In the genomic region with DNA sequence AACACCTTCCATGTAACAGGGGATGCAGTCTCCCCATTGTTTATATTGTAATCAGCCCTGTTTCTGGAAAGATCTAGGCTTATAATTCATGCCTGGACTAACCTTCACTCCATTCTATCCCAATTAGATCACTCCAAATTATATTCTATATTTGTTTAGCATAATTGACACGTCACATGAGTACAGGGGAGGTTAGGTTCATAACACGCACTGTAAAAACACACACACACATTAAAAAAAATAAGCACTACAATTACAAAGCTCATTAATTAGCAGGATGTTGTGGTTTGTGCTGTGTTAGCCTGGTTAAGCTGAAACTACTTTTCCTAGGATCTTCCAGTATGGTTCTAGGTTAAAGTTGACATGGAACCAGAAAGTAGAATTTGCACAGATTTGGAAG, we compare ENCODE assay signal across 19 cellular contexts.
DNase-seq lines count a peak whose midpoint lies in the region; ATAC-seq, FAIRE-seq and TF ChIP-seq lines count a peak whose summit lies in the region.
"Had no signal": no experiment of that assay in that cellular context is flagged by ENCODE, and none has a peak within 500 bp of the region (broad histone marks: within the 10 kb centered on the region; RNA-seq: fewer than 3 reads in every experiment).

No MANE protein-coding gene starts in this region.

- H4K91ac ChIP-seq in trophoblast cell (ENCODE audit: low read depth, low read length) = no peak overlapping the region

- H2AFZ ChIP-seq in DND-41 (ENCODE audit: low read depth, low read length) = no peak overlapping the region
- H2AFZ ChIP-seq in trophoblast cell (ENCODE audit: insufficient read depth, low read length, poor library complexity) = no peak overlapping the region

- H3K27ac Mint-ChIP-seq in endothelial cell (ENCODE audit: unreplicated experiment) = peak overlapping the region; percentile 80
- no peak overlapping the region for H3K27ac Mint-ChIP-seq in mesothelial cell of epicardium
- H3K27ac Mint-ChIP-seq: CD4-positive, alpha-beta T cell; HFFc6 had no signal

- H3K27ac ChIP-seq in A549 (no peak overlapping the region), DND-41 (ENCODE audit: low read length) (no peak overlapping the region), trophoblast cell (ENCODE audit: low read depth, low read length) (no peak overlapping the region), aorta (ENCODE audit: low read depth in 1 of 2, low read length in 2 of 2) (no peak overlapping the region)

- H4K12ac ChIP-seq in trophoblast cell (ENCODE audit: low read depth, low read length) = no peak overlapping the region

- peaks cover 18% of the 10 kb centered on the region for H3K4me1 Mint-ChIP-seq in endothelial cell (ENCODE audit: unreplicated experiment)
- H3K4me1 Mint-ChIP-seq in mesothelial cell of epicardium = peaks cover 11% of the 10 kb centered on the region

- TF ChIP-seq EP300 in A549 (IDR thresholded peaks at IDR 0.05) = no peak

- H3K4me1 ChIP-seq in A549 (no peaks in the 10 kb centered on the region), DND-41 (ENCODE audit: insufficient read depth, low read length) (peaks cover 5% of the 10 kb centered on the region), trophoblast cell (ENCODE audit: control insufficient read depth in 1 of 2, insufficient read depth in 2 of 2, low read length in 2 of 2) (no peaks in the 10 kb centered on the region), aorta (ENCODE audit: control insufficient read depth in 1 of 2, insufficient read depth in 2 of 2, low read length in 2 of 2) (no peaks in the 10 kb centered on the region)

- peak; percentile 13 for FAIRE-seq in A549 (lab: Jason Lieb, UNC)
- FAIRE-seq: GM19239 had no signal

- H3K36me3 ChIP-seq in DND-41 (ENCODE audit: insufficient read depth, low read length) = no peaks in the 10 kb centered on the region
- no peaks in the 10 kb centered on the region for H3K36me3 ChIP-seq in trophoblast cell (ENCODE audit: control insufficient read depth in 1 of 2, insufficient read depth in 2 of 2, low read length in 2 of 2)
- H3K36me3 ChIP-seq in aorta (ENCODE audit: control insufficient read depth in 1 of 2, insufficient read depth in 2 of 2, low read length in 1 of 2) = no peaks in the 10 kb centered on the region

- H3K36me3 Mint-ChIP-seq in endothelial cell (ENCODE audit: low read depth, unreplicated experiment) (no peaks in the 10 kb centered on the region), mesothelial cell of epicardium (peaks cover 3% of the 10 kb centered on the region)

- intact Hi-C loops in aorta (cut with DNase I) = no loop called here

- H3K9me3 Mint-ChIP-seq in endothelial cell (ENCODE audit: unreplicated experiment) = no peaks in the 10 kb centered on the region
- H3K9me3 Mint-ChIP-seq in mesothelial cell of epicardium = peaks cover 7% of the 10 kb centered on the region
- H3K9me3 Mint-ChIP-seq: CD4-positive, alpha-beta T cell; HFFc6 had no signal

- H3K4me3 ChIP-seq in A549 (no peak overlapping the region), DND-41 (ENCODE audit: low read depth in 1 of 2, low read length in 2 of 2) (no peak overlapping the region), trophoblast cell (ENCODE audit: low read depth, low read length) (no peak overlapping the region), aorta (ENCODE audit: low read length in 2 of 2) (no peak overlapping the region)

- CTCF ChIA-PET in A549 (lab: Yijun Ruan, JAX) = no interaction called here

- H3K79me2 ChIP-seq in DND-41 (ENCODE audit: insufficient read depth, low read length) (peaks cover 67% of the 10 kb centered on the region), trophoblast cell (ENCODE audit: control insufficient read depth, insufficient read depth, low read length, poor library complexity) (no peaks in the 10 kb centered on the region)

- no peak overlapping the region for H2BK120ac ChIP-seq in trophoblast cell (ENCODE audit: insufficient read depth, low read length, poor library complexity)

- H3K14ac ChIP-seq in trophoblast cell (ENCODE audit: low read length) = no peak overlapping the region

- H2AK5ac ChIP-seq in trophoblast cell (ENCODE audit: low read length) = no peak overlapping the region

- H3K9ac ChIP-seq in DND-41 (ENCODE audit: low read depth, low read length) (no peak overlapping the region), trophoblast cell (ENCODE audit: low read length) (no peak overlapping the region)

- no peak overlapping the region for H3K18ac ChIP-seq in trophoblast cell (ENCODE audit: low read length)

- POLR2A ChIA-PET in A549 (lab: Yijun Ruan, JAX) = no interaction called here

- H3K27me3 ChIP-seq in DND-41 (ENCODE audit: insufficient read depth, low read length, poor library complexity) = no peaks in the 10 kb centered on the region
- no peaks in the 10 kb centered on the region for H3K27me3 ChIP-seq in trophoblast cell (ENCODE audit: insufficient read depth, low read length)
- no peaks in the 10 kb centered on the region for H3K27me3 ChIP-seq in aorta (ENCODE audit: control insufficient read depth in 1 of 2, insufficient read depth in 2 of 2, low read length in 1 of 2)

- DNase-seq in A549 (ENCODE audit: low read depth in 1 of 2, low spot score in 1 of 2) (no peak), DND-41 (no peak), M059J (ENCODE audit: low read depth) (peak; percentile 4), endothelial cell (ENCODE audit: low spot score) (no peak), trophoblast cell (no peak), aorta (no peak), mesothelial cell of epicardium (ENCODE audit: low spot score in 2 of 2, unreplicated experiment in 2 of 2) (no peak)
- DNase-seq: CD4-positive, alpha-beta T cell; HFFc6; Kasumi-1; MM.1S; NCI-H1048; NCI-H1417 treated with DMSO at 0.1 percent for 48 hours; NCI-H1930; NCI-H226; NCI-H510A treated with DMSO at 0.1 percent for 48 hours had no signal

- no peak overlapping the region for H3K23ac ChIP-seq in trophoblast cell (ENCODE audit: low read length)

- no peaks in the 10 kb centered on the region for H3K79me1 ChIP-seq in trophoblast cell (ENCODE audit: low read length)

- no peak overlapping the region for H4K8ac ChIP-seq in trophoblast cell (ENCODE audit: low read depth, low read length)

- peaks cover 6% of the 10 kb centered on the region; the same call in 1 of the 2 replicates for H4K20me1 ChIP-seq in DND-41 (ENCODE audit: insufficient read depth, low read length)

- H3K9me3 ChIP-seq in A549 = no peaks in the 10 kb centered on the region
- H3K9me3 ChIP-seq in DND-41 (ENCODE audit: insufficient read depth, low read length, severe bottlenecking) = no peaks in the 10 kb centered on the region
- no peaks in the 10 kb centered on the region for H3K9me3 ChIP-seq in trophoblast cell (ENCODE audit: insufficient read depth, low read depth, low read length)
- no peaks in the 10 kb centered on the region for H3K9me3 ChIP-seq in aorta (ENCODE audit: control insufficient read depth, low read length)

- no peak overlapping the region for H3K4me3 Mint-ChIP-seq in endothelial cell (ENCODE audit: unreplicated experiment)
- no peak overlapping the region for H3K4me3 Mint-ChIP-seq in mesothelial cell of epicardium
- H3K4me3 Mint-ChIP-seq: CD4-positive, alpha-beta T cell; HFFc6 had no signal

- TF ChIP-seq RAD21 in A549 (conservative IDR thresholded peaks at IDR 0.05 in 1 of 2, IDR thresholded peaks at IDR 0.05 in 1 of 2) = no peak

- no peak overlapping the region for H2BK5ac ChIP-seq in trophoblast cell (ENCODE audit: low read depth, low read length, poor library complexity)

- 97% methylated on average over 2 of the region's 2 CpGs for WGBS in A549 (ENCODE audit: missing lambda C conversion rate)
- no CpG with 5 or more reads among the region's 2 CpGs for WGBS in trophoblast cell (ENCODE audit: extremely low coverage, insufficient coverage, insufficient read length)
- WGBS in aorta, 2 donors = 82 to 89% methylated on average over 2 of the region's 2 CpGs

- no peak for ATAC-seq in A549
- peak; percentile 35; the same call in 2 of the 3 replicates for ATAC-seq in DND-41 (ENCODE audit: insufficient read depth, low read depth)
- no peak for ATAC-seq in aorta (ENCODE audit: low FRiP score)
- ATAC-seq in GM18870 (IDR thresholded peaks at IDR 0.05; ENCODE audit: unreplicated experiment) = no peak
- ATAC-seq: Right ventricle myocardium inferior had no signal

- TF ChIP-seq CTCF in A549 (IDR thresholded peaks at IDR 0.05) = no peak
- TF ChIP-seq CTCF in DND-41 (IDR thresholded peaks at IDR 0.05; ENCODE audit: borderline replicate concordance, extremely low read depth, low read length, poor library complexity, severe bottlenecking) = no peak
- no peak for TF ChIP-seq CTCF in endothelial cell (IDR thresholded peaks at IDR 0.05; ENCODE audit: unreplicated experiment)
- TF ChIP-seq CTCF in mesothelial cell of epicardium (IDR thresholded peaks at IDR 0.05; ENCODE audit: unreplicated experiment) = no peak

- TF ChIP-seq POLR2A in A549 (IDR thresholded peaks at IDR 0.05; ENCODE audit: low read length) = no peak

- H2BK12ac ChIP-seq in trophoblast cell (ENCODE audit: low read length) = no peak overlapping the region

- no peak overlapping the region for H3K4ac ChIP-seq in trophoblast cell (ENCODE audit: low read depth, low read length)

- H3K27me3 Mint-ChIP-seq in endothelial cell (ENCODE audit: unreplicated experiment) (no peaks in the 10 kb centered on the region), mesothelial cell of epicardium (ENCODE audit: low read depth) (no peaks in the 10 kb centered on the region)
- H3K27me3 Mint-ChIP-seq: CD4-positive, alpha-beta T cell had no signal

- H3K4me2 ChIP-seq in A549 (no peak overlapping the region), DND-41 (ENCODE audit: insufficient read depth, low read length) (no peak overlapping the region), trophoblast cell (ENCODE audit: low read length) (no peak overlapping the region)

TF ChIP-seq in A549, 52 proteins besides CTCF, POLR2A, EP300 and RAD21 (continues in another document):
- TF ChIP-seq JUNB (IDR thresholded peaks at IDR 0.05) = no peak
- no peak for TF ChIP-seq BHLHE40 (IDR thresholded peaks at IDR 0.05; ENCODE audit: low read depth, low read length)
- no peak for TF ChIP-seq KDM1A (IDR thresholded peaks at IDR 0.05; ENCODE audit: low read depth)
- no peak for TF ChIP-seq SREBF2 (IDR thresholded peaks at IDR 0.05)
- TF ChIP-seq NR3C1 (IDR thresholded peaks at IDR 0.05) = no peak
- no peak for TF ChIP-seq MYC (IDR thresholded peaks at IDR 0.05; ENCODE audit: borderline replicate concordance, low read length)
